8 cellular contexts compared by ENCODE assay signal in genomic region chrX:106726485-106727437, GRCh38. TPM values are rescaled to one million over a fixed set of nuclear protein-coding genes. Genes with fewer than 3 reads are reported as not detected.
A peak's percentile ranks its signal among the peaks of the same experiment; 100 is the strongest.
DNase-seq lines count a peak whose midpoint lies in the region; ATAC-seq and TF ChIP-seq lines count a peak whose summit lies in the region.

Gene RNF128, plus strand, starts transcription at chrX:106726701. Its CDS starts 213 bp downstream, at chrX:106726914.

- H3K27me3 ChIP-seq in neural progenitor cell, result peaks cover 83% of the 10 kb centered on the region

- POLR2A ChIA-PET in activated CD4-positive, alpha-beta memory T cell treated with anti-CD3 and anti-CD28 coated beads, Interleukin-2, amount 10 ng/mL, durations not matched to agents 7 days and 5 days (lab: Charles Lee), result no interaction called here

- no peaks in the 10 kb centered on the region for H3K36me3 ChIP-seq in neural progenitor cell

- no peaks in the 10 kb centered on the region for H3K9me3 ChIP-seq in neural progenitor cell (ENCODE audit: low read depth)

- peak within 1 kb of the TSS; percentile 75 for H2AFZ ChIP-seq in neural progenitor cell (replicated peaks)

- H4K20me1 ChIP-seq in neural progenitor cell (ENCODE audit: low read depth), result no peaks in the 10 kb centered on the region

- H3K4me1 ChIP-seq in neural progenitor cell, result peaks cover 4% of the 10 kb centered on the region

- ATAC-seq in GM21717 (IDR thresholded peaks at IDR 0.05; ENCODE audit: unreplicated experiment), result no peak
- no peak for ATAC-seq in GM18858 (IDR thresholded peaks at IDR 0.05; ENCODE audit: unreplicated experiment)

- in situ Hi-C loops in Caki2 (cut with HindIII; ENCODE audit: low pct_unique_long_range_greater_than_20kb, low sequenced_read_pairs), result no loop called here

- H3K27me3 Mint-ChIP-seq in activated CD4-positive, alpha-beta memory T cell treated with anti-CD3 and anti-CD28 coated beads, Interleukin-2, amount 10 ng/mL, durations not matched to agents 7 days and 5 days, result peaks cover 38% of the 10 kb centered on the region
- peaks cover 22% of the 10 kb centered on the region for H3K27me3 Mint-ChIP-seq in neural progenitor cell (ENCODE audit: insufficient read depth, low read depth)

- no peaks in the 10 kb centered on the region for H3K9me3 Mint-ChIP-seq in activated CD4-positive, alpha-beta memory T cell treated with anti-CD3 and anti-CD28 coated beads, Interleukin-2, amount 10 ng/mL, durations not matched to agents 7 days and 5 days
- no peaks in the 10 kb centered on the region for H3K9me3 Mint-ChIP-seq in neural progenitor cell

- H3K27ac ChIP-seq in neural progenitor cell, result no peak within 1 kb of the TSS

- H3K4me2 ChIP-seq in neural progenitor cell, result peak within 1 kb of the TSS; percentile 78

- H3K4me1 Mint-ChIP-seq in activated CD4-positive, alpha-beta memory T cell treated with anti-CD3 and anti-CD28 coated beads, Interleukin-2, amount 10 ng/mL, durations not matched to agents 7 days and 5 days, result peaks cover 9% of the 10 kb centered on the region
- peaks cover 5% of the 10 kb centered on the region for H3K4me1 Mint-ChIP-seq in neural progenitor cell

- no peak for TF ChIP-seq CTCF in foreskin fibroblast (IDR thresholded peaks at IDR 0.05; ENCODE audit: low read depth, low read length)
- no peak for TF ChIP-seq CTCF in neural progenitor cell (IDR thresholded peaks at IDR 0.05)

- no peaks in the 10 kb centered on the region for H3K79me2 ChIP-seq in neural progenitor cell (ENCODE audit: low read depth)

- DNase-seq in Caki2 (ENCODE audit: low read depth), result peak; percentile 60
- DNase-seq in LHCN-M2 (ENCODE audit: low read depth), result peak; percentile 31
- peak; percentile 16 for DNase-seq in activated CD4-positive, alpha-beta memory T cell treated with anti-CD3 and anti-CD28 coated beads, Interleukin-2, amount 10 ng/mL, durations not matched to agents 7 days and 5 days
- DNase-seq in foreskin fibroblast, result peak; percentile 31 to 74
- DNase-seq in neural progenitor cell (ENCODE audit: low spot score), result peak; percentile 83
- no peak for DNase-seq in cerebellar nuclear complex (lab: John Stamatoyannopoulos, UW)

- no peak within 1 kb of the TSS for H3K9ac ChIP-seq in neural progenitor cell

- CTCF ChIA-PET in activated CD4-positive, alpha-beta memory T cell treated with anti-CD3 and anti-CD28 coated beads, Interleukin-2, amount 10 ng/mL, durations not matched to agents 7 days and 5 days (lab: Charles Lee), result no interaction called here

- H3F3A ChIP-seq in neural progenitor cell (ENCODE audit: low read depth), result peaks cover 4% of the 10 kb centered on the region

- H3K4me3 ChIP-seq in foreskin fibroblast (ENCODE audit: low read depth in 1 of 2, low read length in 2 of 2) (peak within 1 kb of the TSS; percentile 57 to 62), neural progenitor cell (peak within 1 kb of the TSS; percentile 51)

- H3K36me3 Mint-ChIP-seq in activated CD4-positive, alpha-beta memory T cell treated with anti-CD3 and anti-CD28 coated beads, Interleukin-2, amount 10 ng/mL, durations not matched to agents 7 days and 5 days (ENCODE audit: low read depth), result no peaks in the 10 kb centered on the region
- H3K36me3 Mint-ChIP-seq in neural progenitor cell, result peaks cover 2% of the 10 kb centered on the region

- H3K27ac Mint-ChIP-seq in activated CD4-positive, alpha-beta memory T cell treated with anti-CD3 and anti-CD28 coated beads, Interleukin-2, amount 10 ng/mL, durations not matched to agents 7 days and 5 days, result no peak within 1 kb of the TSS
- no peak within 1 kb of the TSS for H3K27ac Mint-ChIP-seq in neural progenitor cell

- H3K4me3 Mint-ChIP-seq in activated CD4-positive, alpha-beta memory T cell treated with anti-CD3 and anti-CD28 coated beads, Interleukin-2, amount 10 ng/mL, durations not matched to agents 7 days and 5 days, result peak within 1 kb of the TSS; percentile 70
- peak within 1 kb of the TSS; percentile 91 for H3K4me3 Mint-ChIP-seq in neural progenitor cell

RNA-seq across cellular contexts. Expression of gene RNF128, which starts in this region (rescaled TPM):
- 10.6 and 13.0 TPM in 2 replicates for total RNA-seq in Caki2 (2014; rRNA removed; shearing (Covaris generic); ENCODE audit: low replicate concordance)
- 0.26 and 0.34 TPM in 2 replicates for total RNA-seq in LHCN-M2 (2014; rRNA removed)
- 0.50 TPM for polyA plus RNA-seq in LHCN-M2 (2012)
- total RNA-seq in activated CD4-positive, alpha-beta memory T cell treated with anti-CD3 and anti-CD28 coated beads, Interleukin-2, amount 10 ng/mL, durations not matched to agents 7 days and 5 days, result not detected
- total RNA-seq in neural progenitor cell (ENCODE audit: low replicate concordance), result 0.06 TPM in 1 of 2 replicates, not detected in the other

Comparison
In these comparisons a context has a peak if more than half of its experiments do, and no peak if none do; other contexts are left out.
1. Peak in DNase-seq in LHCN-M2; RNA of the gene not detected or under 1 TPM.
2. Peak in DNase-seq in activated CD4-positive, alpha-beta memory T cell treated with anti-CD3 and anti-CD28 coated beads, Interleukin-2, amount 10 ng/mL, durations not matched to agents 7 days and 5 days; RNA of the gene not detected or under 1 TPM.
3. Peak in DNase-seq, H3K4me3 ChIP-seq and H3K4me2 ChIP-seq in neural progenitor cell; RNA of the gene not detected or under 1 TPM.
4. DNase-seq: peak in Caki2 (single experiment) and foreskin fibroblast (2 of 2); none in cerebellar nuclear complex (0 of 2).